ENCODE assay signal across 27 cellular contexts in the genomic region with DNA sequence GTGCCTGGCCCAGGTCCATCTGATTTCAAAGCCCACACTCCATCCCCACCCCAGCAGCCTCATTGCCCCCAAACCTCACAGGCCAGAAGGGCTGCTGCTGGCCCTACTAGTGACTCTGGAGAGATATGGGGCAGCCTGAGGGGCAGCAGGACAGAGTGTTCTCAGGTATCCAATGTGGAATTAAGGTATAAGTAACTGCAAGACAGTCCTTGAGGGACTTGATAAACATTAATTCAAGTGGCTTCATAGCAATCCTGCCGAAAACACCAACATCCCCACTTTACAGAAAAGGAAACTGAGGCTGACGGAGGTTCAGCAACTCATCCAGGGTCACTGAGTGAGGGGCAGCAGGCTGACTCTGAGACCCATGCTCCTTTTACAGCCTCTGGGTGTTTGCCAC.
"Had no signal": no experiment of that assay in that cellular context is flagged by ENCODE, and none has a peak within 500 bp of the region (broad histone marks: within the 10 kb centered on the region; RNA-seq: fewer than 3 reads in every experiment).

No MANE protein-coding gene starts in this region.

- H3K4me2 ChIP-seq: neural progenitor cell had no signal

- H3K9me3 ChIP-seq: left lung, lower lobe of right lung, ovary, sigmoid colon, spleen, suprapubic skin, thoracic aorta, tibial artery, vagina had no signal

- H3K9me3 Mint-ChIP-seq: immature natural killer cell; naive thymus-derived CD8-positive, alpha-beta T cell; nephron; neural progenitor cell; stimulated activated effector memory CD8-positive, alpha-beta T cell treated with anti-CD3 and anti-CD28 coated beads, Interleukin-12 subunit alpha, Interleukin-12 subunit beta, amount 100 ng/mL, for 72 hours; stimulated activated naive CD8-positive, alpha-beta T cell treated with anti-CD3 and anti-CD28 coated beads, Interleukin-15, Interleukin-2, amounts not matched to agents 100 ng/mL and 50 ng/mL, for 24 hours had no signal

- H3K4me3 ChIP-seq: left lung, lower lobe of right lung, neural progenitor cell, ovary, sigmoid colon, spleen, suprapubic skin, thoracic aorta, tibial artery, vagina had no signal

- H3K36me3 ChIP-seq: left lung, lower lobe of right lung, neural progenitor cell, ovary, sigmoid colon, spleen, suprapubic skin, thoracic aorta, tibial artery, vagina had no signal

- DNase-seq: hypothalamus; immature natural killer cell; kidney; left colon; left lung; lower lobe of right lung; mammary epithelial cell; mesenchymal stem cell; naive thymus-derived CD8-positive, alpha-beta T cell; ovary; retina; right cardiac atrium; sigmoid colon; small intestine; spleen; stimulated activated CD4-positive, alpha-beta T cell treated with anti-CD3 and anti-CD28 coated beads, Interleukin-4, amount 100 ng/mL, for 24 hours; stimulated activated naive CD4-positive, alpha-beta T cell; tibial artery; trophoblast cell had no signal

- H3K4me3 Mint-ChIP-seq: stimulated activated effector memory CD8-positive, alpha-beta T cell treated with anti-CD3 and anti-CD28 coated beads, Interleukin-12 subunit alpha, Interleukin-12 subunit beta, amount 100 ng/mL, for 72 hours; stimulated activated naive CD8-positive, alpha-beta T cell treated with anti-CD3 and anti-CD28 coated beads, Interleukin-15, Interleukin-2, amounts not matched to agents 100 ng/mL and 50 ng/mL, for 24 hours had no signal

- H3K4me1 Mint-ChIP-seq: nephron had no signal

- H2AFZ ChIP-seq: neural progenitor cell had no signal

- H3K27ac Mint-ChIP-seq: nephron; neural progenitor cell; progenitor cell of endocrine pancreas; stimulated activated effector memory CD8-positive, alpha-beta T cell treated with anti-CD3 and anti-CD28 coated beads, Interleukin-12 subunit alpha, Interleukin-12 subunit beta, amount 100 ng/mL, for 72 hours; stimulated activated naive CD8-positive, alpha-beta T cell treated with anti-CD3 and anti-CD28 coated beads, Interleukin-15, Interleukin-2, amounts not matched to agents 100 ng/mL and 50 ng/mL, for 24 hours had no signal

- H3K27ac ChIP-seq: left lung, lower lobe of right lung, neural progenitor cell, ovary, sigmoid colon, spleen, suprapubic skin, thoracic aorta, tibial artery, vagina had no signal

- H3K27me3 ChIP-seq: left lung, neural progenitor cell, ovary, sigmoid colon, spleen, suprapubic skin, tibial artery, vagina had no signal

- H3K36me3 Mint-ChIP-seq: immature natural killer cell had no signal

- H3K27me3 Mint-ChIP-seq: naive thymus-derived CD8-positive, alpha-beta T cell; progenitor cell of endocrine pancreas; stimulated activated naive CD8-positive, alpha-beta T cell treated with anti-CD3 and anti-CD28 coated beads, Interleukin-15, Interleukin-2, amounts not matched to agents 100 ng/mL and 50 ng/mL, for 24 hours had no signal

- ATAC-seq: left colon; left lung; lower lobe of right lung; naive thymus-derived CD8-positive, alpha-beta T cell; right cardiac atrium; stimulated activated effector memory CD8-positive, alpha-beta T cell treated with anti-CD3 and anti-CD28 coated beads, Interleukin-12 subunit alpha, Interleukin-12 subunit beta, amount 100 ng/mL, for 72 hours had no signal
